In genomic region chr3:25027639-25028038, GRCh38 we compare ENCODE assay signal across 17 cellular contexts.
"Had no signal": no experiment of that assay in that cellular context is flagged by ENCODE, and none has a peak within 500 bp of the region (broad histone marks: within the 10 kb centered on the region; RNA-seq: fewer than 3 reads in every experiment).

No MANE protein-coding gene starts in this region.

- H3K36me3 ChIP-seq: right lobe of liver, spleen, tibial nerve had no signal

- H3K4me3 ChIP-seq: psoas muscle, right lobe of liver, spleen, tibial nerve had no signal

- DNase-seq: activated CD4-positive, alpha-beta T cell treated with anti-CD3 and anti-CD28 coated beads, Interleukin-2, amount 50 U/mL, for 4 hours; activated effector memory CD4-positive, alpha-beta T cell treated with anti-CD3 and anti-CD28 coated beads, Interleukin-2, amount 50 U/mL, for 16 hours; activated T-cell treated with anti-CD3 and anti-CD28 coated beads, Interleukin-2, amount 50 U/mL, for 24 hours; amniotic stem cell; cerebellar nuclear complex; dermis blood vessel endothelial cell; endodermal cell; erythroblast; kidney glomerular epithelial cell; natural killer cell; psoas muscle; right lobe of liver; spleen; stimulated activated CD4-positive, alpha-beta T cell treated with anti-CD3 and anti-CD28 coated beads, Interleukin-1b, Interleukin-23, amount 100 ng/mL, for 48 hours had no signal

- H3K27ac ChIP-seq: psoas muscle, right lobe of liver, spleen, tibial nerve had no signal

- H3K4me1 ChIP-seq: psoas muscle, right lobe of liver, spleen, tibial nerve had no signal

- H3K27me3 ChIP-seq: right lobe of liver, spleen, tibial nerve had no signal

- H3K9me3 ChIP-seq: psoas muscle, right lobe of liver, spleen, tibial nerve had no signal

- ATAC-seq: activated naive CD4-positive, alpha-beta T cell treated with anti-CD3 and anti-CD28 coated beads, Interleukin-2, amount 50 U/mL, for 72 hours; natural killer cell; psoas muscle; right lobe of liver; stimulated activated memory B cell treated with anti-CD40 and anti-IgM and Interleukin-4, amounts not matched to agents 10 μg/mL and 1 μg/mL and 100 μg/mL, for 72 hours had no signal
